8 cellular contexts compared by ENCODE assay signal in the genomic region with DNA sequence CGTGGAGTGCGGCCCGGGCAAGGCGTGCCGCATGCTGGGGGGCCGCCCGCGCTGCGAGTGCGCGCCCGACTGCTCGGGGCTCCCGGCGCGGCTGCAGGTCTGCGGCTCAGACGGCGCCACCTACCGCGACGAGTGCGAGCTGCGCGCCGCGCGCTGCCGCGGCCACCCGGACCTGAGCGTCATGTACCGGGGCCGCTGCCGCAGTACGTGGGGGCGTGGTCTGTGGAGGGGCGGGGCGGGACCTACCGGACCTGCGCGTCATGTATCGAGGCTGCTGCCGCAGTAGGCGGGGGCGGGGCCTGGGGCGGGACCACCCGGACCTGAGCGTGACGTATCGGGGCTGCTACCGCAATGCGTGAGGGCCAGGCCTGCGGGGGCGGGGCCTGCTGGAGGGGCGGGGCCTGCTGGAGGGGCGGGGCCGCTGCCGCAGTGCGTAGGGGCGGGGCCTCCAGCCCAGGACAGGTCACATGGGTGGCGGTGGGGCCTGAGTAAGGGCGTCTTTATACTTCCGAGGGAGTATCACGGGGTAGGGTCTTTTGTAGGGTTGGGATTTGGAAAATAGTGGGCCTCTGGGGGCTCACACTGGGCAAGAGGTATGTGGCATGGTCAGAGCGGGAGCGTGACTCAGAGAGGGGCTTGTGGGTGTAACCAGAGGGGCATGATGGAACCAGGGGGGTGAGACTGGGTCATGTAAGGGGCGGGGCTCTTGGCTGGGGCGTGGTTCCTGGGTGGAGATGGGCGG. TPM values are rescaled to one million over a fixed set of nuclear protein-coding genes. Genes with fewer than 3 reads are reported as not detected.
DNase-seq lines count a peak whose midpoint lies in the region; ATAC-seq and TF ChIP-seq lines count a peak whose summit lies in the region.

No MANE protein-coding gene starts in this region.

- peaks cover 3% of the 10 kb centered on the region for H3K36me3 ChIP-seq in lower lobe of right lung

- peak overlapping the region; percentile 97 for H3K4me3 Mint-ChIP-seq in CD4-positive, alpha-beta T cell

- intact Hi-C loops in CD4-positive, alpha-beta T cell (cut with DNase I, micrococcal nuclease), result loop anchor here (1.0 to 5.0 kb wide), 7 partner anchors 17 to 117 kb away; partner anchors contain the start of genes RNF126 (in 2 of the 2), BSG (in 1 of the 2), POLRMT (in 1 of the 2) and PTBP1 (in 1 of the 2)
- intact Hi-C loops in lower lobe of right lung (cut with DNase I), result no loop called here

- POLR2A ChIA-PET in CD4-positive, alpha-beta T cell (lab: Charles Lee), result interaction anchor here (0.6 to 4.4 kb wide), 9 partner anchors 17 to 925 kb away, joined by 3 to 45 read pairs (median 5); partner anchors contain the start of genes CDC34, POLRMT, PTBP1 and RNF126

- H3K4me1 Mint-ChIP-seq in CD4-positive, alpha-beta T cell (ENCODE audit: low read depth), result peaks cover under 1% of the 10 kb centered on the region

- peak overlapping the region; percentile 88 for H3K27ac Mint-ChIP-seq in CD4-positive, alpha-beta T cell

- peak; percentile 99 to 100 (median 100) for DNase-seq in CD4-positive, alpha-beta T cell
- DNase-seq in NCI-H748 (lab: John Stamatoyannopoulos, UW; ENCODE audit: unreplicated experiment) (peak; percentile 93), dermis microvascular lymphatic vessel endothelial cell (ENCODE audit: low read depth in 2 of 2) (peak; percentile 92 to 99), lower lobe of right lung (peak; percentile 100)
- DNase-seq in activated CD4-positive, alpha-beta T cell treated with anti-CD3 and anti-CD28 coated beads, Interleukin-2, amount 50 U/mL, for 4 hours, result peak; percentile 100
- peak; percentile 99 to 100 (median 100) for DNase-seq in stimulated activated CD4-positive, alpha-beta T cell treated with anti-CD3 and anti-CD28 coated beads, TNF-alpha, amount 100 ng/mL, for 1 hour (ENCODE audit: low read depth in 3 of 3, low spot score in 1 of 3)

- peak overlapping the region; percentile 66 for H3K27ac ChIP-seq in CD4-positive, alpha-beta T cell (ENCODE audit: low read depth, low read length)
- peak overlapping the region; percentile 95 for H3K27ac ChIP-seq in lower lobe of right lung

- CTCF ChIA-PET in CD4-positive, alpha-beta T cell (lab: Charles Lee), result interaction anchor here (0.7 to 2.7 kb wide), 6 partner anchors 13 to 170 kb away, joined by 3 to 17 read pairs (median 8); no protein-coding TSS in a partner anchor

- no peak for TF ChIP-seq CTCF in CD4-positive, alpha-beta T cell (IDR thresholded peaks at IDR 0.05)
- TF ChIP-seq CTCF in lower lobe of right lung (IDR thresholded peaks at IDR 0.05), result peak; percentile 46

- peaks cover 6% of the 10 kb centered on the region for H3K27me3 Mint-ChIP-seq in CD4-positive, alpha-beta T cell

- peaks cover 40% of the 10 kb centered on the region for H3K4me1 ChIP-seq in lower lobe of right lung

- H3K4me3 ChIP-seq in lower lobe of right lung, result peak overlapping the region; percentile 67

- peaks cover 11% of the 10 kb centered on the region for H3K27me3 ChIP-seq in CD4-positive, alpha-beta T cell (ENCODE audit: control insufficient read depth, insufficient read depth, low read length)
- peaks cover 6% of the 10 kb centered on the region for H3K27me3 ChIP-seq in lower lobe of right lung (ENCODE audit: low read depth)

- peak; percentile 77 for ATAC-seq in CD4-positive, alpha-beta T cell (ENCODE audit: poor library complexity)
- ATAC-seq in GM19397 (IDR thresholded peaks at IDR 0.05; ENCODE audit: unreplicated experiment) (peak; percentile 77), HG03565 (IDR thresholded peaks at IDR 0.05; ENCODE audit: unreplicated experiment) (peak; percentile 67), lower lobe of right lung (peak; percentile 87 to 94)

- H3K36me3 Mint-ChIP-seq in CD4-positive, alpha-beta T cell (ENCODE audit: low read depth), result no peaks in the 10 kb centered on the region

- no peaks in the 10 kb centered on the region for H3K9me3 Mint-ChIP-seq in CD4-positive, alpha-beta T cell

- no peaks in the 10 kb centered on the region for H3K9me3 ChIP-seq in CD4-positive, alpha-beta T cell (ENCODE audit: control insufficient read depth, low read length)
- no peaks in the 10 kb centered on the region for H3K9me3 ChIP-seq in lower lobe of right lung

RNA-seq across cellular contexts. Expression of gene FSTL3, which starts 4.3 kb away (rescaled TPM):
- total RNA-seq in CD4-positive, alpha-beta T cell, result 1 to 10 TPM; 2.2 to 3.4 TPM
- total RNA-seq in dermis microvascular lymphatic vessel endothelial cell (3.1 and 5.9 TPM in 2 replicates), lower lobe of right lung (48.0 TPM)

RNA-seq across cellular contexts. Expression of gene PRSS57, which starts 14.8 kb away (rescaled TPM):
- not detected for total RNA-seq in CD4-positive, alpha-beta T cell
- total RNA-seq in dermis microvascular lymphatic vessel endothelial cell, result not detected in 2 replicates
- not detected for total RNA-seq in lower lobe of right lung

RNA-seq across cellular contexts. Expression of gene RNF126, which starts 17.4 kb away (rescaled TPM):
- 100 to 1,000 TPM; 112 to 119 TPM for total RNA-seq in CD4-positive, alpha-beta T cell
- 18.9 and 30.0 TPM in 2 replicates for total RNA-seq in dermis microvascular lymphatic vessel endothelial cell
- 27.0 TPM for total RNA-seq in lower lobe of right lung

RNA-seq across cellular contexts. Expression of gene PALM, which starts 28.3 kb away (rescaled TPM):
- not detected for total RNA-seq in CD4-positive, alpha-beta T cell
- total RNA-seq in dermis microvascular lymphatic vessel endothelial cell, result 35.3 and 54.0 TPM in 2 replicates
- total RNA-seq in lower lobe of right lung, result 37.0 TPM

RNA-seq across cellular contexts. Expression of gene FGF22, which starts 40.8 kb away (rescaled TPM):
- total RNA-seq in CD4-positive, alpha-beta T cell, result under 1 TPM; 0.42 to 0.49 TPM
- not detected in 2 replicates for total RNA-seq in dermis microvascular lymphatic vessel endothelial cell
- 0.65 TPM for total RNA-seq in lower lobe of right lung

Comparison
In these comparisons a context has a peak if more than half of its experiments do, and no peak if none do; other contexts are left out.
1. Peak in every context shown above with its lines: DNase-seq, ATAC-seq, H3K4me3 ChIP-seq and H3K27ac ChIP-seq.